Comparison of ENCODE assay signal across 9 cellular contexts in genomic region chr17:16398270-16399267, GRCh38. TPM values are rescaled to one million over a fixed set of nuclear protein-coding genes. Genes with fewer than 3 reads are reported as not detected.
DNase-seq lines count a peak whose midpoint lies in the region; ATAC-seq and TF ChIP-seq lines count a peak whose summit lies in the region.
"Had no signal": no experiment of that assay in that cellular context is flagged by ENCODE, and none has a peak within 500 bp of the region (broad histone marks: within the 10 kb centered on the region; RNA-seq: fewer than 3 reads in every experiment).

No MANE protein-coding gene starts in this region.

- peaks cover 5% of the 10 kb centered on the region for H3K4me1 ChIP-seq in smooth muscle cell (ENCODE audit: low read depth)

- peak; percentile 54 for DNase-seq in activated CD8-positive, alpha-beta memory T cell treated with anti-CD3 and anti-CD28 coated beads, Interleukin-2, amount 10 ng/mL, durations not matched to agents 7 days and 5 days
- no peak for DNase-seq in activated CD8-positive, alpha-beta memory T cell treated with anti-CD3 and anti-CD28 coated beads, Interleukin-2, amount 50 U/mL, for 48 hours
- DNase-seq in activated B cell treated with CpG ODN at 0.5 μM for 24 hours (no peak), smooth muscle cell (lab: John Stamatoyannopoulos, UW; ENCODE audit: unreplicated experiment) (no peak), activated gamma-delta T cell (lab: John Stamatoyannopoulos, UW) (no peak), activated gamma-delta T cell treated with Interleukin-2 at 50 U/mL for 16 hours (no peak), NCI-H2107 treated with DMSO at 0.1 percent for 48 hours (lab: John Stamatoyannopoulos, UW; ENCODE audit: unreplicated experiment) (no peak)
- DNase-seq: DND-41 had no signal

- H3K9ac ChIP-seq in smooth muscle cell (ENCODE audit: low read depth) = no peak overlapping the region

- TF ChIP-seq CTCF in activated B cell treated with CpG ODN at 0.5 μM for 24 hours (IDR thresholded peaks at IDR 0.05) = no peak
- no peak for TF ChIP-seq CTCF in smooth muscle cell (IDR thresholded peaks at IDR 0.05; ENCODE audit: borderline replicate concordance, insufficient read depth, poor library complexity, severe bottlenecking)

- H3K79me2 ChIP-seq in smooth muscle cell (ENCODE audit: low read depth) = no peaks in the 10 kb centered on the region

- peak; percentile 81 for ATAC-seq in activated CD8-positive, alpha-beta memory T cell treated with anti-CD3 and anti-CD28 coated beads, Interleukin-2, amount 10 ng/mL, durations not matched to agents 7 days and 5 days
- ATAC-seq in HG03060 (IDR thresholded peaks at IDR 0.05; ENCODE audit: low read depth, unreplicated experiment) (peak; percentile 57), activated B cell treated with CpG ODN at 0.5 μM for 24 hours (ENCODE audit: low read depth) (peak; percentile 98)

- CTCF ChIA-PET in activated CD8-positive, alpha-beta memory T cell treated with anti-CD3 and anti-CD28 coated beads, Interleukin-2, amount 10 ng/mL, durations not matched to agents 7 days and 5 days (lab: Charles Lee) = interaction anchor here (1.3 kb wide), 1 partner anchor 55 kb away, joined by 3 read pairs; no protein-coding TSS in a partner anchor
- CTCF ChIA-PET in activated B cell treated with CpG ODN at 0.5 μM for 24 hours (lab: Charles Lee) = no interaction called here

- whole genome bisulfite sequencing in smooth muscle cell (ENCODE audit: low lambda C conversion rate) = 27% methylated on average over 9 of the region's 9 CpGs

- no peaks in the 10 kb centered on the region for H3K27me3 Mint-ChIP-seq in activated CD8-positive, alpha-beta memory T cell treated with anti-CD3 and anti-CD28 coated beads, Interleukin-2, amount 10 ng/mL, durations not matched to agents 7 days and 5 days
- H3K27me3 Mint-ChIP-seq in activated B cell treated with CpG ODN at 0.5 μM for 24 hours = no peaks in the 10 kb centered on the region

- no peaks in the 10 kb centered on the region for H3K36me3 ChIP-seq in smooth muscle cell (ENCODE audit: low read depth)

- H3K9me3 ChIP-seq in smooth muscle cell (replicated peaks; ENCODE audit: low read depth) = no peaks in the 10 kb centered on the region

- no peak overlapping the region for H3K4me2 ChIP-seq in smooth muscle cell

- POLR2A ChIA-PET in activated B cell treated with CpG ODN at 0.5 μM for 24 hours (lab: Charles Lee) = interaction anchor here (1.4 to 2.1 kb wide), 4 partner anchors 10 to 40 kb away, joined by 3 to 6 read pairs (median 6); partner anchors contain the start of genes TRPV2 and UBB

- H3K27me3 ChIP-seq in smooth muscle cell (ENCODE audit: low read depth) = no peaks in the 10 kb centered on the region

- no peaks in the 10 kb centered on the region for H4K20me1 ChIP-seq in smooth muscle cell (ENCODE audit: low read depth)

- H3K36me3 Mint-ChIP-seq in activated CD8-positive, alpha-beta memory T cell treated with anti-CD3 and anti-CD28 coated beads, Interleukin-2, amount 10 ng/mL, durations not matched to agents 7 days and 5 days = no peaks in the 10 kb centered on the region
- H3K36me3 Mint-ChIP-seq in activated B cell treated with CpG ODN at 0.5 μM for 24 hours (ENCODE audit: low read depth) = no peaks in the 10 kb centered on the region

- H3K4me3 ChIP-seq in smooth muscle cell = no peak overlapping the region

- no peak overlapping the region for H3K4me3 Mint-ChIP-seq in activated CD8-positive, alpha-beta memory T cell treated with anti-CD3 and anti-CD28 coated beads, Interleukin-2, amount 10 ng/mL, durations not matched to agents 7 days and 5 days
- peak overlapping the region; percentile 47 for H3K4me3 Mint-ChIP-seq in activated B cell treated with CpG ODN at 0.5 μM for 24 hours

- H3K27ac Mint-ChIP-seq in activated CD8-positive, alpha-beta memory T cell treated with anti-CD3 and anti-CD28 coated beads, Interleukin-2, amount 10 ng/mL, durations not matched to agents 7 days and 5 days = no peak overlapping the region
- peak overlapping the region; percentile 73 for H3K27ac Mint-ChIP-seq in activated B cell treated with CpG ODN at 0.5 μM for 24 hours

- peaks cover 8% of the 10 kb centered on the region for H3K4me1 Mint-ChIP-seq in activated CD8-positive, alpha-beta memory T cell treated with anti-CD3 and anti-CD28 coated beads, Interleukin-2, amount 10 ng/mL, durations not matched to agents 7 days and 5 days
- H3K4me1 Mint-ChIP-seq in activated B cell treated with CpG ODN at 0.5 μM for 24 hours = peaks cover 13% of the 10 kb centered on the region

- H3K9me3 Mint-ChIP-seq in activated CD8-positive, alpha-beta memory T cell treated with anti-CD3 and anti-CD28 coated beads, Interleukin-2, amount 10 ng/mL, durations not matched to agents 7 days and 5 days (ENCODE audit: low read depth) = no peaks in the 10 kb centered on the region
- no peaks in the 10 kb centered on the region for H3K9me3 Mint-ChIP-seq in activated B cell treated with CpG ODN at 0.5 μM for 24 hours

- peaks cover 30% of the 10 kb centered on the region for H3F3A ChIP-seq in smooth muscle cell (ENCODE audit: low read depth)

- intact Hi-C loops in activated B cell treated with CpG ODN at 0.5 μM for 24 hours (cut with micrococcal nuclease) = loop anchor here (1.0 kb wide), 1 partner anchor 10 kb away; no protein-coding TSS in a partner anchor

- H2AFZ ChIP-seq in smooth muscle cell (ENCODE audit: low read depth) = peak overlapping the region; percentile 46

- peak overlapping the region; percentile 42 for H3K27ac ChIP-seq in smooth muscle cell (ENCODE audit: low read depth)

RNA-seq across cellular contexts. Expression of gene TRPV2, which starts 16.8 kb away (rescaled TPM):
- 100 to 1,000 TPM; 124 to 129 TPM for total RNA-seq in activated CD8-positive, alpha-beta memory T cell treated with anti-CD3 and anti-CD28 coated beads, Interleukin-2, amount 10 ng/mL, durations not matched to agents 7 days and 5 days
- total RNA-seq in activated B cell treated with CpG ODN at 0.5 μM for 24 hours (58.3 and 65.8 TPM in 2 replicates), smooth muscle cell (51.4 and 58.0 TPM in 2 replicates)
- polyA plus RNA-seq in smooth muscle cell = 65.6 and 92.9 TPM in 2 replicates

RNA-seq across cellular contexts. Expression of gene UBB, which starts 17.7 kb away (rescaled TPM):
- 1,000 to 10,000 TPM; 1,297 to 1,567 TPM for total RNA-seq in activated CD8-positive, alpha-beta memory T cell treated with anti-CD3 and anti-CD28 coated beads, Interleukin-2, amount 10 ng/mL, durations not matched to agents 7 days and 5 days
- total RNA-seq in activated B cell treated with CpG ODN at 0.5 μM for 24 hours = 1,031 and 1,128 TPM in 2 replicates
- 1,100 and 1,184 TPM in 2 replicates for total RNA-seq in smooth muscle cell
- 2,038 and 2,323 TPM in 2 replicates for polyA plus RNA-seq in smooth muscle cell

RNA-seq across cellular contexts. Expression of gene CENPV, which starts 45.3 kb away (rescaled TPM):
- 10 to 100 TPM; 17.2 to 20.4 TPM for total RNA-seq in activated CD8-positive, alpha-beta memory T cell treated with anti-CD3 and anti-CD28 coated beads, Interleukin-2, amount 10 ng/mL, durations not matched to agents 7 days and 5 days
- total RNA-seq in activated B cell treated with CpG ODN at 0.5 μM for 24 hours (24.0 and 25.7 TPM in 2 replicates), smooth muscle cell (17.5 and 21.2 TPM in 2 replicates)
- 33.9 and 44.5 TPM in 2 replicates for polyA plus RNA-seq in smooth muscle cell
